ENCODE assay signal across 1 cellular context in the genomic region with DNA sequence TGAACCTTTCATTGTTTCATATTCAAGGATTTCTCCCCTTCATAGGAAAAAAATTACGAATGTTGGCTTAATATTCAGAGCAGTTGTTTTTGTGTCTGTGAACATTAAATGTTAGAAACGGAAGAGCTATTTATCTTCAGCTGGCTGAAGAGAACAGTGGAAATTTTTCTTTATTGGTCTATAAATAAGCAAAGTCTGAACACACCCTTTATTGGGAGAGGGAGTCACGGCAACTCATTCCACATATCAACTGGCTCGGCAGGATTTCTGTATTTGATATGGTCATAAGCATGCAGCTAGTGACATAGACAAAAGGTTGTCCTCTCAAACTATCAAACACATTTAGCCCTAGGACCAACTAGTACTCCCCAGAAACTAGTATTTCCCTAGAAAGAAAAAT.
TF ChIP-seq lines count a peak whose summit lies in the region.

No MANE protein-coding gene starts in this region.

TF ChIP-seq in GM23338, 12 proteins besides CTCF, POLR2A, EP300 and RAD21 (continued from another document):
- TF ChIP-seq, protein P1, sequence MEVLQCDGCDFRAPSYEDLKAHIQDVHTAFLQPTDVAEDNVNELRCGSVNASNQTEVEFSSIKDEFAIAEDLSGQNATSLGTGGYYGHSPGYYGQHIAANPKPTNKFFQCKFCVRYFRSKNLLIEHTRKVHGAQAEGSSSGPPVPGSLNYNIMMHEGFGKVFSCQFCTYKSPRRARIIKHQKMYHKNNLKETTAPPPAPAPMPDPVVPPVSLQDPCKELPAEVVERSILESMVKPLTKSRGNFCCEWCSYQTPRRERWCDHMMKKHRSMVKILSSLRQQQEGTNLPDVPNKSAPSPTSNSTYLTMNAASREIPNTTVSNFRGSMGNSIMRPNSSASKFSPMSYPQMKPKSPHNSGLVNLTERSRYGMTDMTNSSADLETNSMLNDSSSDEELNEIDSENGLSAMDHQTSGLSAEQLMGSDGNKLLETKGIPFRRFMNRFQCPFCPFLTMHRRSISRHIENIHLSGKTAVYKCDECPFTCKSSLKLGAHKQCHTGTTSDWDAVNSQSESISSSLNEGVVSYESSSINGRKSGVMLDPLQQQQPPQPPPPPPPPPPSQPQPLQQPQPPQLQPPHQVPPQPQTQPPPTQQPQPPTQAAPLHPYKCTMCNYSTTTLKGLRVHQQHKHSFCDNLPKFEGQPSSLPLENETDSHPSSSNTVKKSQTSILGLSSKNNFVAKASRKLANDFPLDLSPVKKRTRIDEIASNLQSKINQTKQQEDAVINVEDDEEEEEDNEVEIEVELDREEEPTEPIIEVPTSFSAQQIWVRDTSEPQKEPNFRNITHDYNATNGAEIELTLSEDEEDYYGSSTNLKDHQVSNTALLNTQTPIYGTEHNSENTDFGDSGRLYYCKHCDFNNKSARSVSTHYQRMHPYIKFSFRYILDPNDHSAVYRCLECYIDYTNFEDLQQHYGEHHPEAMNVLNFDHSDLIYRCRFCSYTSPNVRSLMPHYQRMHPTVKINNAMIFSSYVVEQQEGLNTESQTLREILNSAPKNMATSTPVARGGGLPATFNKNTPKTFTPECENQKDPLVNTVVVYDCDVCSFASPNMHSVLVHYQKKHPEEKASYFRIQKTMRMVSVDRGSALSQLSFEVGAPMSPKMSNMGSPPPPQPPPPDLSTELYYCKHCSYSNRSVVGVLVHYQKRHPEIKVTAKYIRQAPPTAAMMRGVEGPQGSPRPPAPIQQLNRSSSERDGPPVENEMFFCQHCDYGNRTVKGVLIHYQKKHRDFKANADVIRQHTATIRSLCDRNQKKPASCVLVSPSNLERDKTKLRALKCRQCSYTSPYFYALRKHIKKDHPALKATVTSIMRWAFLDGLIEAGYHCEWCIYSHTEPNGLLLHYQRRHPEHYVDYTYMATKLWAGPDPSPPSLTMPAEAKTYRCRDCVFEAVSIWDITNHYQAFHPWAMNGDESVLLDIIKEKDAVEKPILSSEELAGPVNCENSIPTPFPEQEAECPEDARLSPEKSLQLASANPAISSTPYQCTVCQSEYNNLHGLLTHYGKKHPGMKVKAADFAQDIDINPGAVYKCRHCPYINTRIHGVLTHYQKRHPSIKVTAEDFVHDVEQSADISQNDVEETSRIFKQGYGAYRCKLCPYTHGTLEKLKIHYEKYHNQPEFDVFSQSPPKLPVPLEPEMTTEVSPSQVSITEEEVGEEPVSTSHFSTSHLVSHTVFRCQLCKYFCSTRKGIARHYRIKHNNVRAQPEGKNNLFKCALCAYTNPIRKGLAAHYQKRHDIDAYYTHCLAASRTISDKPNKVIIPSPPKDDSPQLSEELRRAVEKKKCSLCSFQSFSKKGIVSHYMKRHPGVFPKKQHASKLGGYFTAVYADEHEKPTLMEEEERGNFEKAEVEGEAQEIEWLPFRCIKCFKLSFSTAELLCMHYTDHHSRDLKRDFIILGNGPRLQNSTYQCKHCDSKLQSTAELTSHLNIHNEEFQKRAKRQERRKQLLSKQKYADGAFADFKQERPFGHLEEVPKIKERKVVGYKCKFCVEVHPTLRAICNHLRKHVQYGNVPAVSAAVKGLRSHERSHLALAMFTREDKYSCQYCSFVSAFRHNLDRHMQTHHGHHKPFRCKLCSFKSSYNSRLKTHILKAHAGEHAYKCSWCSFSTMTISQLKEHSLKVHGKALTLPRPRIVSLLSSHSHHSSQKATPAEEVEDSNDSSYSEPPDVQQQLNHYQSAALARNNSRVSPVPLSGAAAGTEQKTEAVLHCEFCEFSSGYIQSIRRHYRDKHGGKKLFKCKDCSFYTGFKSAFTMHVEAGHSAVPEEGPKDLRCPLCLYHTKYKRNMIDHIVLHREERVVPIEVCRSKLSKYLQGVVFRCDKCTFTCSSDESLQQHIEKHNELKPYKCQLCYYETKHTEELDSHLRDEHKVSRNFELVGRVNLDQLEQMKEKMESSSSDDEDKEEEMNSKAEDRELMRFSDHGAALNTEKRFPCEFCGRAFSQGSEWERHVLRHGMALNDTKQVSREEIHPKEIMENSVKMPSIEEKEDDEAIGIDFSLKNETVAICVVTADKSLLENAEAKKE (CRISPR knock-in tag; IDR thresholded peaks at IDR 0.05), result no peak
- TF ChIP-seq, protein P2, sequence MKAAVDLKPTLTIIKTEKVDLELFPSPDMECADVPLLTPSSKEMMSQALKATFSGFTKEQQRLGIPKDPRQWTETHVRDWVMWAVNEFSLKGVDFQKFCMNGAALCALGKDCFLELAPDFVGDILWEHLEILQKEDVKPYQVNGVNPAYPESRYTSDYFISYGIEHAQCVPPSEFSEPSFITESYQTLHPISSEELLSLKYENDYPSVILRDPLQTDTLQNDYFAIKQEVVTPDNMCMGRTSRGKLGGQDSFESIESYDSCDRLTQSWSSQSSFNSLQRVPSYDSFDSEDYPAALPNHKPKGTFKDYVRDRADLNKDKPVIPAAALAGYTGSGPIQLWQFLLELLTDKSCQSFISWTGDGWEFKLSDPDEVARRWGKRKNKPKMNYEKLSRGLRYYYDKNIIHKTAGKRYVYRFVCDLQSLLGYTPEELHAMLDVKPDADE (IDR thresholded peaks at IDR 0.05), result no peak
- TF ChIP-seq EZH2 (IDR thresholded peaks at IDR 0.05; ENCODE audit: low read depth, unreplicated experiment) (no peak), CREB1 (CRISPR knock-in tag; IDR thresholded peaks at IDR 0.05; ENCODE audit: low read depth) (no peak), EZH2phosphoT487 (IDR thresholded peaks at IDR 0.05; ENCODE audit: unreplicated experiment) (no peak), STAT1 (IDR thresholded peaks at IDR 0.05; ENCODE audit: unreplicated experiment) (no peak), ZNF114 (CRISPR knock-in tag; IDR thresholded peaks at IDR 0.05) (no peak), NANOG (IDR thresholded peaks at IDR 0.05; ENCODE audit: borderline replicate concordance) (no peak), JUNB (IDR thresholded peaks at IDR 0.05; ENCODE audit: unreplicated experiment) (no peak)
